37 cellular contexts compared by ENCODE assay signal in genomic region chr6:167985205-167985604, GRCh38. TPM values are rescaled to one million over a fixed set of nuclear protein-coding genes. Genes with fewer than 3 reads are reported as not detected.
"Had no signal": no experiment of that assay in that cellular context is flagged by ENCODE, and none has a peak within 500 bp of the region (broad histone marks: within the 10 kb centered on the region; RNA-seq: fewer than 3 reads in every experiment).

No MANE protein-coding gene starts in this region.

- ATAC-seq: activated CD8-positive, alpha-beta T cell treated with anti-CD3 and anti-CD28 coated beads for 36 hours; activated T-cell treated with anti-CD3 and anti-CD28 coated beads, Interleukin-2, amount 50 U/mL, for 4 hours; activated T-cell treated with anti-CD3 and anti-CD28 coated beads, Interleukin-2, amount 50 U/mL, for 72 hours; activated T-helper 17 cell treated with anti-CD3 and anti-CD28 coated beads, Interleukin-2, amount 50 U/mL, for 72 hours; body of pancreas had no signal

- H3K4me1 Mint-ChIP-seq: activated B cell treated with CpG ODN at 0.5 μM for 24 hours; activated CD4-positive, alpha-beta T cell treated with anti-CD3 and anti-CD28 coated beads, Interleukin-2, amount 10 ng/mL, durations not matched to agents 24 days and 14 days; activated naive CD4-positive, alpha-beta T cell treated with anti-CD3 and anti-CD28 coated beads, Interleukin-2, amount 10 ng/mL, durations not matched to agents 7 days and 5 days; activated naive CD4-positive, alpha-beta T cell treated with anti-CD3 and anti-CD28 coated beads, Interleukin-2, amount 50 U/mL, for 24 hours; activated naive CD8-positive, alpha-beta T cell treated with anti-CD3 and anti-CD28 coated beads for 36 hours; activated T-helper 17 cell treated with anti-CD3 and anti-CD28 coated beads, Interleukin-2, amount 50 U/mL, for 72 hours had no signal

- H3K4me3 ChIP-seq: adrenal gland, body of pancreas, breast epithelium had no signal

- H3K27me3 ChIP-seq: adrenal gland, body of pancreas, brain microvascular endothelial cell, breast epithelium had no signal

- H3K4me1 ChIP-seq: adrenal gland, body of pancreas, breast epithelium had no signal

- H3K27ac Mint-ChIP-seq: activated B cell treated with CpG ODN at 0.5 μM for 24 hours; activated CD4-positive, alpha-beta memory T cell treated with anti-CD3 and anti-CD28 coated beads for 36 hours; activated CD4-positive, alpha-beta T cell treated with anti-CD3 and anti-CD28 coated beads, Interleukin-2, amount 10 ng/mL, durations not matched to agents 24 days and 14 days; activated CD8-positive, alpha-beta T cell treated with anti-CD3 and anti-CD28 coated beads for 36 hours; activated naive CD4-positive, alpha-beta T cell treated with anti-CD3 and anti-CD28 coated beads, Interleukin-2, amount 10 ng/mL, durations not matched to agents 7 days and 5 days; activated naive CD4-positive, alpha-beta T cell treated with anti-CD3 and anti-CD28 coated beads, Interleukin-2, amount 50 U/mL, for 24 hours; activated naive CD8-positive, alpha-beta T cell treated with anti-CD3 and anti-CD28 coated beads for 36 hours; activated T-cell treated with anti-CD3 and anti-CD28 coated beads, Interleukin-2, amount 50 U/mL, for 72 hours; activated T-helper 1 cell treated with anti-CD3 and anti-CD28 coated beads, Interleukin-12 subunit alpha, Interleukin-12 subunit beta, Interleukin-2, Interleukin-4 antibody, amounts not matched to agents 30 ng/mL and 10 ng/mL and 1 ng/mL, durations not matched to agents 14 hours and 24 hours and 36 hours; activated T-helper 17 cell treated with anti-CD3 and anti-CD28 coated beads, Interleukin-2, amount 50 U/mL, for 72 hours; T-helper 1 cell treated with Interleukin-12 subunit alpha and Interleukin-12 subunit beta and Interleukin-4 antibody, amounts not matched to agents 30 μg/mL and 1 μg/mL, for 36 hours; T-helper 2 cell treated with Interferon-gamma antibody and Interleukin-4, amounts not matched to agents 5 μg/mL and 100 μg/mL, for 36 hours had no signal

- H3K27me3 Mint-ChIP-seq: activated B cell treated with CpG ODN at 0.5 μM for 24 hours; activated CD4-positive, alpha-beta memory T cell treated with anti-CD3 and anti-CD28 coated beads for 36 hours; activated CD8-positive, alpha-beta T cell treated with anti-CD3 and anti-CD28 coated beads for 36 hours; activated naive CD4-positive, alpha-beta T cell treated with anti-CD3 and anti-CD28 coated beads, Interleukin-2, amount 10 ng/mL, durations not matched to agents 7 days and 5 days; activated naive CD8-positive, alpha-beta T cell treated with anti-CD3 and anti-CD28 coated beads for 36 hours; activated T-helper 17 cell treated with anti-CD3 and anti-CD28 coated beads, Interleukin-2, amount 50 U/mL, for 72 hours had no signal

- H3K4me3 Mint-ChIP-seq: activated B cell treated with CpG ODN at 0.5 μM for 24 hours; activated CD4-positive, alpha-beta memory T cell treated with anti-CD3 and anti-CD28 coated beads for 36 hours; activated CD4-positive, alpha-beta T cell treated with anti-CD3 and anti-CD28 coated beads, Interleukin-2, amount 10 ng/mL, durations not matched to agents 24 days and 14 days; activated CD8-positive, alpha-beta T cell treated with anti-CD3 and anti-CD28 coated beads for 36 hours; activated naive CD4-positive, alpha-beta T cell treated with anti-CD3 and anti-CD28 coated beads, Interleukin-2, amount 10 ng/mL, durations not matched to agents 7 days and 5 days; activated naive CD4-positive, alpha-beta T cell treated with anti-CD3 and anti-CD28 coated beads, Interleukin-2, amount 50 U/mL, for 24 hours; activated naive CD8-positive, alpha-beta T cell treated with anti-CD3 and anti-CD28 coated beads for 36 hours; activated T-cell treated with anti-CD3 and anti-CD28 coated beads, Interleukin-2, amount 50 U/mL, for 4 hours; activated T-cell treated with anti-CD3 and anti-CD28 coated beads, Interleukin-2, amount 50 U/mL, for 72 hours; activated T-helper 1 cell treated with anti-CD3 and anti-CD28 coated beads, Interleukin-12 subunit alpha, Interleukin-12 subunit beta, Interleukin-2, Interleukin-4 antibody, amounts not matched to agents 30 ng/mL and 10 ng/mL and 1 ng/mL, durations not matched to agents 14 hours and 24 hours and 36 hours; activated T-helper 17 cell treated with anti-CD3 and anti-CD28 coated beads, Interleukin-2, amount 50 U/mL, for 72 hours; T-helper 1 cell treated with Interleukin-12 subunit alpha and Interleukin-12 subunit beta and Interleukin-4 antibody, amounts not matched to agents 30 μg/mL and 1 μg/mL, for 36 hours; T-helper 2 cell treated with Interferon-gamma antibody and Interleukin-4, amounts not matched to agents 5 μg/mL and 100 μg/mL, for 36 hours had no signal

- H3K27ac ChIP-seq: adrenal gland, body of pancreas, brain microvascular endothelial cell, breast epithelium, VCaP had no signal

- FAIRE-seq: astrocyte, TTC549 had no signal

- H3K36me3 ChIP-seq: adrenal gland, brain microvascular endothelial cell, breast epithelium had no signal

- H3K36me3 Mint-ChIP-seq: activated CD4-positive, alpha-beta memory T cell treated with anti-CD3 and anti-CD28 coated beads for 36 hours; activated naive CD4-positive, alpha-beta T cell treated with anti-CD3 and anti-CD28 coated beads, Interleukin-2, amount 10 ng/mL, durations not matched to agents 7 days and 5 days; activated naive CD4-positive, alpha-beta T cell treated with anti-CD3 and anti-CD28 coated beads, Interleukin-2, amount 50 U/mL, for 24 hours; activated naive CD8-positive, alpha-beta T cell treated with anti-CD3 and anti-CD28 coated beads for 36 hours had no signal

- H3K9me3 ChIP-seq: adrenal gland, body of pancreas, breast epithelium had no signal

- H3K9me3 Mint-ChIP-seq: activated CD4-positive, alpha-beta memory T cell treated with anti-CD3 and anti-CD28 coated beads for 36 hours; activated CD4-positive, alpha-beta T cell treated with anti-CD3 and anti-CD28 coated beads, Interleukin-2, amount 10 ng/mL, durations not matched to agents 24 days and 14 days; activated CD8-positive, alpha-beta T cell treated with anti-CD3 and anti-CD28 coated beads for 36 hours; activated naive CD4-positive, alpha-beta T cell treated with anti-CD3 and anti-CD28 coated beads, Interleukin-2, amount 10 ng/mL, durations not matched to agents 7 days and 5 days; activated naive CD4-positive, alpha-beta T cell treated with anti-CD3 and anti-CD28 coated beads, Interleukin-2, amount 50 U/mL, for 24 hours; activated naive CD8-positive, alpha-beta T cell treated with anti-CD3 and anti-CD28 coated beads for 36 hours; activated T-cell treated with anti-CD3 and anti-CD28 coated beads, Interleukin-2, amount 50 U/mL, for 4 hours; activated T-cell treated with anti-CD3 and anti-CD28 coated beads, Interleukin-2, amount 50 U/mL, for 72 hours; activated T-helper 1 cell treated with anti-CD3 and anti-CD28 coated beads, Interleukin-12 subunit alpha, Interleukin-12 subunit beta, Interleukin-2, Interleukin-4 antibody, amounts not matched to agents 30 ng/mL and 10 ng/mL and 1 ng/mL, durations not matched to agents 14 hours and 24 hours and 36 hours; activated T-helper 17 cell treated with anti-CD3 and anti-CD28 coated beads, Interleukin-2, amount 50 U/mL, for 72 hours; T-helper 1 cell treated with Interleukin-12 subunit alpha and Interleukin-12 subunit beta and Interleukin-4 antibody, amounts not matched to agents 30 μg/mL and 1 μg/mL, for 36 hours; T-helper 2 cell treated with Interferon-gamma antibody and Interleukin-4, amounts not matched to agents 5 μg/mL and 100 μg/mL, for 36 hours had no signal

- DNase-seq: activated B cell treated with CpG ODN at 0.5 μM for 24 hours; activated CD4-positive, alpha-beta memory T cell treated with anti-CD3 and anti-CD28 coated beads for 36 hours; activated CD4-positive, alpha-beta T cell treated with anti-CD3 and anti-CD28 coated beads for 4 hours; activated CD4-positive, alpha-beta T cell treated with anti-CD3 and anti-CD28 coated beads, Interleukin-2, amount 10 ng/mL, durations not matched to agents 24 days and 14 days; activated CD4-positive, alpha-beta T cell treated with anti-CD3 and anti-CD28 coated beads, Interleukin-2, amount 50 U/mL, for 1 hour; activated CD4-positive, alpha-beta T cell treated with anti-CD3 and anti-CD28 coated beads, Interleukin-2, amount 50 U/mL, for 4 hours; activated CD4-positive, CD25-positive, alpha-beta regulatory T cell treated with anti-CD3 and anti-CD28 coated beads, Interleukin-2, amount 50 U/mL, for 72 hours; activated CD8-positive, alpha-beta memory T cell treated with anti-CD3 and anti-CD28 coated beads, Interleukin-2, amount 50 U/mL, for 4 hours; activated CD8-positive, alpha-beta T cell treated with anti-CD3 and anti-CD28 coated beads for 36 hours; activated effector memory CD4-positive, alpha-beta T cell treated with anti-CD3 and anti-CD28 coated beads, Interleukin-2, amount 50 U/mL, for 16 hours; activated gamma-delta T cell treated with Interleukin-2 at 50 U/mL for 16 hours; activated naive CD4-positive, alpha-beta T cell; activated naive CD4-positive, alpha-beta T cell treated with anti-CD3 and anti-CD28 coated beads, Interleukin-2, amount 10 ng/mL, durations not matched to agents 7 days and 5 days; activated naive CD8-positive, alpha-beta T cell treated with anti-CD3 and anti-CD28 coated beads for 36 hours; activated T-cell treated with anti-CD3 and anti-CD28 coated beads for 4 hours; activated T-cell treated with anti-CD3 and anti-CD28 coated beads, Interleukin-2, amount 50 U/mL, for 1 hour; activated T-cell treated with anti-CD3 and anti-CD28 coated beads, Interleukin-2, amount 50 U/mL, for 4 hours; activated T-cell treated with anti-CD3 and anti-CD28 coated beads, Interleukin-2, amount 50 U/mL, for 72 hours; adrenal gland; amniotic stem cell; aorta; body of pancreas; brain microvascular endothelial cell; central memory CD4-positive, alpha-beta T cell; T-helper 1 cell; T-helper 2 cell; T-helper 9 cell had no signal

RNA-seq across cellular contexts. Expression of gene KIF25, which starts 12.3 kb away (rescaled TPM):
- total RNA-seq: activated B cell treated with CpG ODN at 0.5 μM for 24 hours; activated CD4-positive, alpha-beta memory T cell treated with anti-CD3 and anti-CD28 coated beads for 36 hours; activated CD4-positive, alpha-beta T cell treated with anti-CD3 and anti-CD28 coated beads, Interleukin-2, amount 10 ng/mL, durations not matched to agents 24 days and 14 days; activated CD8-positive, alpha-beta memory T cell treated with anti-CD3 and anti-CD28 coated beads for 36 hours; activated CD8-positive, alpha-beta T cell treated with anti-CD3 and anti-CD28 coated beads for 36 hours; activated naive CD8-positive, alpha-beta T cell treated with anti-CD3 and anti-CD28 coated beads for 36 hours; activated T-cell treated with anti-CD3 and anti-CD28 coated beads, Interleukin-2, amount 50 U/mL, for 4 hours; activated T-helper 1 cell treated with anti-CD3 and anti-CD28 coated beads, Interleukin-12 subunit alpha, Interleukin-12 subunit beta, Interleukin-2, Interleukin-4 antibody, amounts not matched to agents 30 ng/mL and 10 ng/mL and 1 ng/mL, durations not matched to agents 14 hours and 24 hours and 36 hours; adrenal gland; astrocyte had no signal
